Comparison of ENCODE assay signal across 1 cellular context in genomic region chr15:99738047-99738847, GRCh38.
TF ChIP-seq lines count a peak whose summit lies in the region.

No MANE protein-coding gene starts in this region.

TF ChIP-seq in K562, 482 proteins besides CTCF, POLR2A, EP300 and RAD21 (continued from another document):
- TF ChIP-seq ARID3A (IDR thresholded peaks at IDR 0.05; ENCODE audit: borderline replicate concordance, low read depth, low read length) (no peak), RBM14 (IDR thresholded peaks at IDR 0.05; ENCODE audit: borderline replicate concordance, insufficient read depth, low read depth, low read length) (no peak), FOXP4 (CRISPR knock-in tag; IDR thresholded peaks at IDR 0.05; ENCODE audit: borderline replicate concordance) (no peak), CBFA2T2 (conservative IDR thresholded peaks at IDR 0.05) (peak; percentile 63), RHOXF2B (CRISPR knock-in tag; conservative IDR thresholded peaks at IDR 0.05) (no peak), SAFB (IDR thresholded peaks at IDR 0.05; ENCODE audit: borderline replicate concordance, low read depth, low read length) (no peak), TAL1 (IDR thresholded peaks at IDR 0.05) (peak; percentile 63; the same call in 1 of the 2 replicates), HNRNPUL1 (IDR thresholded peaks at IDR 0.05; ENCODE audit: low read length) (no peak), ZNF217 (CRISPR knock-in tag; IDR thresholded peaks at IDR 0.05) (no peak), CBFA2T3 (IDR thresholded peaks at IDR 0.05) (peak; percentile 79), MLLT1 (IDR thresholded peaks at IDR 0.05) (no peak), SETDB1 (IDR thresholded peaks at IDR 0.05; ENCODE audit: low read length) (no peak), PML (IDR thresholded peaks at IDR 0.05; ENCODE audit: low read length) (no peak), FOXA3 (CRISPR knock-in tag; conservative IDR thresholded peaks at IDR 0.05 in 1 of 2, IDR thresholded peaks at IDR 0.05 in 1 of 2) (no peak), POLR2AphosphoS2 (IDR thresholded peaks at IDR 0.05; ENCODE audit: low read length) (no peak), ARID1B (IDR thresholded peaks at IDR 0.05) (peak; percentile 57), NCOR1 (IDR thresholded peaks at IDR 0.05) (peak; percentile 60; the same call in 1 of the 2 replicates), NELFE (IDR thresholded peaks at IDR 0.05; ENCODE audit: insufficient read depth, insufficient read length) (no peak), GATAD2A (IDR thresholded peaks at IDR 0.05) (no peak), U2AF2 (optimal IDR thresholded peaks at IDR 0.05; ENCODE audit: low read depth, low read length) (no peak), TFAP4 (CRISPR knock-in tag; IDR thresholded peaks at IDR 0.05; ENCODE audit: borderline replicate concordance) (no peak), ZNF780A (CRISPR knock-in tag; IDR thresholded peaks at IDR 0.05) (no peak), KDM1A (IDR thresholded peaks at IDR 0.05) (no peak), EGR1 (conservative IDR thresholded peaks at IDR 0.05) (no peak), PCBP1 (IDR thresholded peaks at IDR 0.05; ENCODE audit: low read depth, low read length, poor library complexity, severe bottlenecking) (no peak), SNIP1 (IDR thresholded peaks at IDR 0.05; ENCODE audit: low read depth) (no peak), ZNF436 (CRISPR knock-in tag; IDR thresholded peaks at IDR 0.05) (no peak), EWSR1 (IDR thresholded peaks at IDR 0.05; ENCODE audit: borderline replicate concordance, low read depth, partially characterized antibody) (no peak), POLR2H (tag; IDR thresholded peaks at IDR 0.05; ENCODE audit: low read depth) (no peak), USF2 (CRISPR knock-in tag; IDR thresholded peaks at IDR 0.05) (no peak), TCF3 (CRISPR knock-in tag; IDR thresholded peaks at IDR 0.05) (peak; percentile 53), ZNF174 (CRISPR knock-in tag; IDR thresholded peaks at IDR 0.05) (no peak), ZHX1 (conservative IDR thresholded peaks at IDR 0.05; ENCODE audit: low read length) (no peak), SMAD1 (IDR thresholded peaks at IDR 0.05; ENCODE audit: low read depth, low read length, partially characterized antibody) (no peak), TEAD4 (IDR thresholded peaks at IDR 0.05; ENCODE audit: low read length) (0 out of 2 replicates have a peak, but pooled peaks have one; percentile 38), TEAD4 (CRISPR knock-in tag; IDR thresholded peaks at IDR 0.05; ENCODE audit: borderline replicate concordance) (no peak), BCOR (IDR thresholded peaks at IDR 0.05) (0 out of 2 replicates have a peak, but pooled peaks have one; percentile 10), LCOR (CRISPR knock-in tag; IDR thresholded peaks at IDR 0.05) (no peak)
